In genomic region chr11:76836613-76837291, GRCh38 we compare ENCODE assay signal across 1 cellular context.
TF ChIP-seq lines count a peak whose summit lies in the region.

No MANE protein-coding gene starts in this region.

TF ChIP-seq in HCT116, 20 proteins besides CTCF, POLR2A, EP300 and RAD21 (continued from another document):
- TF ChIP-seq ZBTB33 (IDR thresholded peaks at IDR 0.05; ENCODE audit: extremely low read depth, insufficient replicate concordance, low read length) (no peak), CEBPB (IDR thresholded peaks at IDR 0.05; ENCODE audit: low read depth) (no peak)
